ENCODE assay signal across 20 cellular contexts in the genomic region with DNA sequence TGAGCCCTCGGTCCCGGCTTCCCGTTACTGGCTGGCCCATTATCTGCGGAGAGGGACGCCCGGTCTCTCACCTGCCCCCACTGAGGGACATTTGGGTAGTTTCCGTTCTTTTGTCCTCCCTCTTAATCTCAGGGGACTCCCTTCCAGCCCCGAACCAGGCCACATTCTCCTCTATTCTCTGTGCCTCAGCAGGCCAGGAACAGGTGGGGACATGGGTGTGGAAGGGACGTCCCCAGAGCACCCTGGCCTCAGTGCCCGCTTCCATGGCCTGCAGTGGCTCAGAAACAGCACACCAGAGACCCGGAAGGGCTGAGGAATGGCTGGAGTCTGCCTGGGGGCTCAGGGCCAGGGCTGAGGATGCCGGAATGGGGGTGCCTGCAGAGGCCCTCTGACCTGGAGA. TPM values are rescaled to one million over a fixed set of nuclear protein-coding genes. Genes with fewer than 3 reads are reported as not detected.
A peak's percentile ranks its signal among the peaks of the same experiment; 100 is the strongest.
DNase-seq lines count a peak whose midpoint lies in the region; ATAC-seq, FAIRE-seq and TF ChIP-seq lines count a peak whose summit lies in the region.
"Had no signal": no experiment of that assay in that cellular context is flagged by ENCODE, and none has a peak within 500 bp of the region (broad histone marks: within the 10 kb centered on the region; RNA-seq: fewer than 3 reads in every experiment).

No MANE protein-coding gene starts in this region.

- H3K36me3 Mint-ChIP-seq in MCF 10A (ENCODE audit: insufficient read depth, unreplicated experiment) = no peaks in the 10 kb centered on the region
- H3K36me3 Mint-ChIP-seq: CD4-positive, CD25-positive, alpha-beta regulatory T cell had no signal

- H3K4me1 Mint-ChIP-seq in MCF 10A (ENCODE audit: insufficient read depth, unreplicated experiment) = no peaks in the 10 kb centered on the region

- no peaks in the 10 kb centered on the region for H4K20me1 ChIP-seq in osteoblast (ENCODE audit: insufficient read depth, low read length)

- H2AFZ ChIP-seq in osteoblast (ENCODE audit: low read length) = no peak overlapping the region

- H3K27me3 Mint-ChIP-seq in MCF 10A (ENCODE audit: insufficient read depth, unreplicated experiment) = peaks cover 31% of the 10 kb centered on the region

- FAIRE-seq in kidney (lab: Jason Lieb, UNC) = no peak
- FAIRE-seq: GM18507, GM19239, H54 had no signal

- no peak overlapping the region for H3K9ac ChIP-seq in kidney (ENCODE audit: low read length in 2 of 2)

- intact Hi-C loops in left cardiac atrium (cut with DNase I) (no loop called here), kidney (cut with DNase I) (no loop called here), MCF 10A (cut with micrococcal nuclease) (no loop called here)

- no peaks in the 10 kb centered on the region for H3K9me3 ChIP-seq in right atrium auricular region
- H3K9me3 ChIP-seq in kidney (ENCODE audit: control insufficient read depth in 1 of 2, low read length in 2 of 2) = no peaks in the 10 kb centered on the region
- H3K9me3 ChIP-seq in osteoblast (ENCODE audit: low read depth, low read length) = no peaks in the 10 kb centered on the region

- peak; percentile 11 for DNase-seq in left cardiac atrium
- DNase-seq in right atrium auricular region (ENCODE audit: low spot score) = no peak
- peak; percentile 51 for DNase-seq in kidney
- peak; percentile 48 for DNase-seq in osteoblast (ENCODE audit: insufficient read length, low spot score, missing footprints)
- DNase-seq in activated naive CD4-positive, alpha-beta T cell (lab: John Stamatoyannopoulos, UW) = no peak
- no peak for DNase-seq in MCF 10A (ENCODE audit: unreplicated experiment)
- DNase-seq: CD4-positive, CD25-positive, alpha-beta regulatory T cell; DMS53; GF-D8; KBM-7 had no signal

- no peaks in the 10 kb centered on the region for H3K4me1 ChIP-seq in right atrium auricular region
- no peaks in the 10 kb centered on the region for H3K4me1 ChIP-seq in kidney (ENCODE audit: control insufficient read depth in 1 of 2, insufficient read depth in 1 of 2, low read depth in 1 of 2, low read length in 2 of 2)
- no peaks in the 10 kb centered on the region for H3K4me1 ChIP-seq in osteoblast (ENCODE audit: insufficient read depth, low read length)

- H3K36me3 ChIP-seq in right atrium auricular region = no peaks in the 10 kb centered on the region
- no peaks in the 10 kb centered on the region for H3K36me3 ChIP-seq in kidney (ENCODE audit: control insufficient read depth in 1 of 2, insufficient read depth in 2 of 2, low read length in 2 of 2)
- no peaks in the 10 kb centered on the region for H3K36me3 ChIP-seq in osteoblast (ENCODE audit: insufficient read depth, low read length)

- no peak overlapping the region for H3K4me3 ChIP-seq in right atrium auricular region
- H3K4me3 ChIP-seq in kidney (ENCODE audit: low read length in 2 of 2) = no peak overlapping the region
- no peak overlapping the region for H3K4me3 ChIP-seq in osteoblast (ENCODE audit: insufficient read depth, low read length)

- TF ChIP-seq CTCF in right atrium auricular region (IDR thresholded peaks at IDR 0.05) (no peak), kidney (IDR thresholded peaks at IDR 0.05; ENCODE audit: borderline replicate concordance, extremely low read depth, insufficient read depth) (no peak), osteoblast (IDR thresholded peaks at IDR 0.05; ENCODE audit: extremely low read depth, low read depth, low read length) (no peak), MCF 10A (IDR thresholded peaks at IDR 0.05; ENCODE audit: unreplicated experiment) (no peak)

- no peak overlapping the region for H3K4me3 Mint-ChIP-seq in MCF 10A (ENCODE audit: unreplicated experiment)
- H3K4me3 Mint-ChIP-seq: CD4-positive, CD25-positive, alpha-beta regulatory T cell had no signal

- no peaks in the 10 kb centered on the region for H3K9me3 Mint-ChIP-seq in MCF 10A (ENCODE audit: unreplicated experiment)
- H3K9me3 Mint-ChIP-seq: CD4-positive, CD25-positive, alpha-beta regulatory T cell had no signal

- no peak overlapping the region for H3K27ac Mint-ChIP-seq in MCF 10A (ENCODE audit: low read depth, unreplicated experiment)
- H3K27ac Mint-ChIP-seq: CD4-positive, CD25-positive, alpha-beta regulatory T cell had no signal

- H3K27ac ChIP-seq in right atrium auricular region (no peak overlapping the region), kidney (ENCODE audit: low read depth in 2 of 2, low read length in 2 of 2) (no peak overlapping the region), osteoblast (ENCODE audit: low read depth, low read length) (no peak overlapping the region)
- H3K27ac ChIP-seq: 22Rv1, HL-60 had no signal

- no peaks in the 10 kb centered on the region for H3K27me3 ChIP-seq in right atrium auricular region
- H3K27me3 ChIP-seq in osteoblast (ENCODE audit: insufficient read depth, low read length) = peaks cover 5% of the 10 kb centered on the region

- TF ChIP-seq POLR2A in GM18505 (IDR thresholded peaks at IDR 0.05; ENCODE audit: borderline replicate concordance, extremely low read depth, insufficient read depth, insufficient read length) = no peak

- no peaks in the 10 kb centered on the region for H3K79me2 ChIP-seq in osteoblast (ENCODE audit: insufficient read depth, low read length)

- no peak overlapping the region for H3K4me2 ChIP-seq in osteoblast (ENCODE audit: insufficient read depth, low read length)

- POLR2A ChIA-PET in MCF 10A (lab: Yijun Ruan, JAX) = no interaction called here

- ATAC-seq in left cardiac atrium (no peak), HG02970 (IDR thresholded peaks at IDR 0.05; ENCODE audit: low FRiP score, unreplicated experiment) (no peak), GM18505 (IDR thresholded peaks at IDR 0.05; ENCODE audit: unreplicated experiment) (no peak)
- ATAC-seq: HCT116 had no signal

- BruUV-seq in MCF 10A (replicated peaks; lab: Mats Ljungman, UMichigan) = no TSS peak

- CTCF ChIA-PET in MCF 10A (lab: Yijun Ruan, JAX) = no interaction called here

RNA-seq across cellular contexts. Expression of a gene that starts 9.9 kb away (rescaled TPM):
- total RNA-seq in left cardiac atrium = not detected
- total RNA-seq in right atrium auricular region = not detected
- total RNA-seq in kidney = not detected
- 0.47 TPM for polyA plus RNA-seq in kidney (ENCODE audit: insufficient read depth, low read depth, low replicate concordance)
- total RNA-seq in osteoblast = not detected in 2 replicates
- not detected in 2 replicates for total RNA-seq in MCF 10A (2022)
- total RNA-seq: A673; CD4-positive, CD25-positive, alpha-beta regulatory T cell had no signal
- polyA plus RNA-seq: BJ; CD4-positive, CD25-positive, alpha-beta regulatory T cell had no signal

RNA-seq across cellular contexts. Expression of a gene that starts 14.1 kb away (rescaled TPM):
- total RNA-seq in left cardiac atrium (under 1 TPM in 1 of 2 donors, not detected in 1; 0.08 TPM), right atrium auricular region (not detected), kidney (0.25 TPM), osteoblast (not detected in 2 replicates), MCF 10A (2022) (not detected in 2 replicates)
- 0.09 TPM for polyA plus RNA-seq in kidney (ENCODE audit: insufficient read depth, low read depth, low replicate concordance)
- total RNA-seq: A673 had no signal

RNA-seq across cellular contexts. Expression of a gene that starts 28.3 kb away (rescaled TPM):
- total RNA-seq in left cardiac atrium (10 to 100 TPM; 58.8 to 67.2 TPM), right atrium auricular region (10 to 100 TPM; 28.0 to 45.7 TPM), kidney (197 TPM), osteoblast (93.1 and 114 TPM in 2 replicates), MCF 10A (2022) (68.0 and 90.2 TPM in 2 replicates)
- polyA plus RNA-seq in kidney (ENCODE audit: insufficient read depth, low read depth, low replicate concordance) = 155 TPM

RNA-seq across cellular contexts. Expression of a gene that starts 30.8 kb away (rescaled TPM):
- 1 to 10 TPM; 6.1 to 6.4 TPM for total RNA-seq in left cardiac atrium
- 1 to 10 TPM; 1.0 to 1.1 TPM for total RNA-seq in right atrium auricular region
- 10.2 TPM for total RNA-seq in kidney
- polyA plus RNA-seq in kidney (ENCODE audit: insufficient read depth, low read depth, low replicate concordance) = 3.0 TPM
- 0.29 TPM in 1 of 2 replicates, not detected in the other for total RNA-seq in osteoblast
- total RNA-seq in MCF 10A (2022) = 1.2 and 1.5 TPM in 2 replicates

Comparison
In these comparisons a context has a peak if more than half of its experiments do, and no peak if none do; other contexts are left out.
1. DNase-seq: peak in left cardiac atrium (single experiment), kidney (single experiment) and osteoblast (single experiment); none in right atrium auricular region (single experiment), activated naive CD4-positive, alpha-beta T cell (0 of 4) and MCF 10A (single experiment).